In genomic region chr2:191618046-191618788, GRCh38 we compare ENCODE assay signal across 1 cellular context.
TF ChIP-seq lines count a peak whose summit lies in the region.

No MANE protein-coding gene starts in this region.

TF ChIP-seq in H1, 55 proteins besides CTCF, POLR2A, EP300 and RAD21 (continued from another document):
- no peak for TF ChIP-seq MAFK (IDR thresholded peaks at IDR 0.05; ENCODE audit: low read depth, low read length)
- no peak for TF ChIP-seq HDAC6 (IDR thresholded peaks at IDR 0.05; ENCODE audit: low read depth, low read length)
- TF ChIP-seq BACH1 (IDR thresholded peaks at IDR 0.05; ENCODE audit: low read length): no peak
- TF ChIP-seq RXRA (IDR thresholded peaks at IDR 0.05; ENCODE audit: insufficient read depth, low read depth, low read length): no peak
- TF ChIP-seq POU5F1 (IDR thresholded peaks at IDR 0.05; ENCODE audit: low read depth, low read length): no peak
- TF ChIP-seq SRF (IDR thresholded peaks at IDR 0.05; ENCODE audit: low read depth, low read length): no peak
- no peak for TF ChIP-seq KDM4A (IDR thresholded peaks at IDR 0.05; ENCODE audit: low read depth, low read length, severe bottlenecking)
- TF ChIP-seq NANOG (IDR thresholded peaks at IDR 0.05; ENCODE audit: insufficient read depth, low read depth, low read length, poor library complexity, severe bottlenecking): no peak
- no peak for TF ChIP-seq CHD7 (IDR thresholded peaks at IDR 0.05; ENCODE audit: insufficient replicate concordance, low read length)
- TF ChIP-seq BRCA1 (IDR thresholded peaks at IDR 0.05; ENCODE audit: low read depth, low read length): no peak
- no peak for TF ChIP-seq GABPA (IDR thresholded peaks at IDR 0.05; ENCODE audit: borderline replicate concordance, insufficient read depth, low read length)
- no peak for TF ChIP-seq TEAD4 (IDR thresholded peaks at IDR 0.05; ENCODE audit: low read depth, low read length)
TF ChIP-seq in H1: peak in this region for 0.
